In genomic region chr10:93437000-93437945, GRCh38 we compare ENCODE assay signal across 8 cellular contexts. TPM values are rescaled to one million over a fixed set of nuclear protein-coding genes. Genes with fewer than 3 reads are reported as not detected.
DNase-seq lines count a peak whose midpoint lies in the region; TF ChIP-seq lines count a peak whose summit lies in the region.

No MANE protein-coding gene starts in this region.

- 33 to 49% (median 41%) methylated on average over 16 to 18 of the region's 18 CpGs for WGBS in adrenal gland, 4 donors

- H3K36me3 ChIP-seq in adrenal gland (replicated peaks in 1 of 2): no peaks in the 10 kb centered on the region
- H3K36me3 ChIP-seq in left ventricle myocardium inferior: no peaks in the 10 kb centered on the region

- intact Hi-C loops in adrenal gland (cut with DNase I) (loop anchor here in 1 of 2 donors (10.0 kb wide), 1 partner anchor 52 kb away; no protein-coding TSS in a partner anchor), left ventricle myocardium inferior (cut with micrococcal nuclease) (no loop called here)

- H3K27ac ChIP-seq in adrenal gland (peak overlapping the region; percentile 89 to 99 (median 91)), left ventricle myocardium inferior (replicated peaks) (peak overlapping the region; percentile 97)

- no peak for TF ChIP-seq CTCF in adrenal gland (IDR thresholded peaks at IDR 0.05)
- TF ChIP-seq CTCF in left ventricle myocardium inferior (IDR thresholded peaks at IDR 0.05; ENCODE audit: borderline replicate concordance): no peak

- DNase-seq in HK-2 (ENCODE audit: unreplicated experiment) (peak; percentile 90), adrenal gland (peak; percentile 59 to 90 (median 84)), left ventricle myocardium inferior (peak; percentile 69), pulmonary artery endothelial cell (ENCODE audit: low read depth, low spot score) (peak; percentile 97), NCI-H2081 (lab: John Stamatoyannopoulos, UW) (no peak), D341Med (ENCODE audit: low spot score) (no peak), NCI-H1436 (lab: John Stamatoyannopoulos, UW) (no peak), NCI-H1417 treated with DMSO at 0.1 percent for 48 hours (lab: John Stamatoyannopoulos, UW) (no peak)

- H3K9me3 ChIP-seq in adrenal gland (replicated peaks in 1 of 3) (no peaks in the 10 kb centered on the region), left ventricle myocardium inferior (replicated peaks) (no peaks in the 10 kb centered on the region)

- H3K27me3 ChIP-seq in adrenal gland: no peaks in the 10 kb centered on the region
- H3K27me3 ChIP-seq in left ventricle myocardium inferior (ENCODE audit: low read depth): no peaks in the 10 kb centered on the region

- H3K4me3 ChIP-seq in adrenal gland: peak overlapping the region in 1 of 4 donors; percentile 19
- H3K4me3 ChIP-seq in left ventricle myocardium inferior: peak overlapping the region; percentile 51

- peak; percentile 17 to 78 for TF ChIP-seq POLR2A in adrenal gland (IDR thresholded peaks at IDR 0.05)

- H3K4me1 ChIP-seq in adrenal gland (replicated peaks in 1 of 2) (peaks cover 22 to 58% of the 10 kb centered on the region in 2 donors), left ventricle myocardium inferior (peaks cover 69% of the 10 kb centered on the region)

RNA-seq across cellular contexts. Expression of gene MYOF, which starts 44.9 kb away (rescaled TPM):
- 100 to 1,000 TPM in 1 of 8 donors, 10 to 100 TPM in 7; 36.7 to 119 (median 55.2) TPM for total RNA-seq in adrenal gland
- polyA plus RNA-seq in adrenal gland: 10 to 100 TPM in 2 of 3 donors, 1 to 10 TPM in 1; 9.0 to 22.9 (median 10.8) TPM
- total RNA-seq in left ventricle myocardium inferior: 43.6 TPM
- total RNA-seq in pulmonary artery endothelial cell: 243 and 321 TPM in 2 replicates

RNA-seq across cellular contexts. Expression of gene CEP55, which starts 59.1 kb away (rescaled TPM):
- total RNA-seq in adrenal gland (1 to 10 TPM in 5 of 8 donors, under 1 TPM in 3; 0.66 to 2.8 (median 1.2) TPM), left ventricle myocardium inferior (0.66 TPM), pulmonary artery endothelial cell (43.5 and 92.2 TPM in 2 replicates)
- polyA plus RNA-seq in adrenal gland: 1 to 10 TPM in 1 of 3 donors, under 1 TPM in 2; 0.32 to 3.2 (median 0.44) TPM

Comparison
In these comparisons a context has a peak if more than half of its experiments do, and no peak if none do; other contexts are left out.
1. DNase-seq: peak in HK-2 (single experiment), adrenal gland (7 of 7), left ventricle myocardium inferior (single experiment) and pulmonary artery endothelial cell (single experiment); none in NCI-H2081 (0 of 2), D341Med (single experiment), NCI-H1436 (single experiment) and NCI-H1417 treated with DMSO at 0.1 percent for 48 hours (single experiment).
2. RNA of gene CEP55, which starts 59.1 kb away (total RNA-seq): 43.5 to 92.2 TPM in pulmonary artery endothelial cell; 0.66 to 2.8 TPM in adrenal gland and 0.66 TPM in left ventricle myocardium inferior (single experiment); every median in the first group is over 10 times any median in the second.